In genomic region chr9:16085167-16085718, GRCh38 we compare ENCODE assay signal across 20 cellular contexts.
DNase-seq lines count a peak whose midpoint lies in the region; ATAC-seq, FAIRE-seq and TF ChIP-seq lines count a peak whose summit lies in the region.
"Had no signal": no experiment of that assay in that cellular context is flagged by ENCODE, and none has a peak within 500 bp of the region (broad histone marks: within the 10 kb centered on the region; RNA-seq: fewer than 3 reads in every experiment).

No MANE protein-coding gene starts in this region.

- H3K9me3 ChIP-seq in right lobe of liver = no peaks in the 10 kb centered on the region
- no peaks in the 10 kb centered on the region for H3K9me3 ChIP-seq in HepG2 (ENCODE audit: low read length)
- H3K9me3 ChIP-seq: Caco-2 had no signal

- FAIRE-seq in HepG2 (lab: Jason Lieb, UNC) (no peak), urothelium cell line (lab: Jason Lieb, UNC) (no peak)
- FAIRE-seq: A549, GM12878 had no signal

- H3K27me3 ChIP-seq in right lobe of liver (no peaks in the 10 kb centered on the region), HepG2 (ENCODE audit: control insufficient read depth in 1 of 2, insufficient read depth in 2 of 2, low read length in 2 of 2) (no peaks in the 10 kb centered on the region)

- DNase-seq in right lobe of liver (no peak), HepG2 (ENCODE audit: low spot score) (no peak), left lobe of liver (ENCODE audit: low spot score) (no peak), progenitor cell of endocrine pancreas (ENCODE audit: low spot score, unreplicated experiment) (no peak), urothelium cell line (ENCODE audit: low spot score) (no peak), NCI-H1092 treated with DMSO at 0.1 percent for 48 hours (lab: John Stamatoyannopoulos, UW) (no peak), activated gamma-delta T cell (lab: John Stamatoyannopoulos, UW) (no peak)
- DNase-seq: Caco-2; CD4-positive, alpha-beta T cell; GF-D8; Kasumi-1; MM.1S; NCI-H1092; NCI-H2081; NCI-H2171 treated with DMSO at 0.1 percent for 48 hours; NCI-H446 treated with DMSO at 0.1 percent for 48 hours; NCI-H69 had no signal

- CTCF ChIA-PET in HepG2 (lab: Yijun Ruan, JAX; ENCODE audit: low intra/inter-chr PET ratio, low total read pairs) = no interaction called here

- TF ChIP-seq EP300 in HepG2 (IDR thresholded peaks at IDR 0.05; ENCODE audit: low read depth in 2 of 2, low read length in 2 of 2) = no peak
- no peak for TF ChIP-seq EP300 in HepG2 (CRISPR knock-in tag; IDR thresholded peaks at IDR 0.05; ENCODE audit: borderline replicate concordance)

- peaks cover 1% of the 10 kb centered on the region for H3K4me1 Mint-ChIP-seq in progenitor cell of endocrine pancreas (ENCODE audit: low read depth)

- H3K9ac ChIP-seq in HepG2 (ENCODE audit: insufficient read depth, low read depth, low read length) = no peak overlapping the region

- no peaks in the 10 kb centered on the region for H3K36me3 ChIP-seq in right lobe of liver
- H3K36me3 ChIP-seq in HepG2 (replicated peaks in 1 of 2; ENCODE audit: control insufficient read depth in 1 of 2, insufficient read depth in 2 of 2, low read length in 2 of 2) = no peaks in the 10 kb centered on the region

- in situ Hi-C loops in HepG2 (cut with HindIII; ENCODE audit: extremely low pct_ligation_motif_present, low pct_unique_long_range_greater_than_20kb) = no loop called here

- no TSS peak for BruUV-seq in HepG2 (replicated peaks; lab: Mats Ljungman, UMichigan)

- TF ChIP-seq POLR2A in right lobe of liver (IDR thresholded peaks at IDR 0.05) (no peak), HepG2 (IDR thresholded peaks at IDR 0.05; ENCODE audit: insufficient read depth in 1 of 2, low read depth in 2 of 2, low read length in 2 of 2) (no peak)

- peaks cover 5% of the 10 kb centered on the region for H3K36me3 Mint-ChIP-seq in progenitor cell of endocrine pancreas (ENCODE audit: insufficient read depth)

- H3K27ac Mint-ChIP-seq in progenitor cell of endocrine pancreas = peak overlapping the region; percentile 42
- H3K27ac Mint-ChIP-seq: CD4-positive, alpha-beta T cell had no signal

- H4K20me1 ChIP-seq in HepG2 (ENCODE audit: insufficient read depth, low read length) = no peaks in the 10 kb centered on the region

- H3K4me1 ChIP-seq in right lobe of liver (no peaks in the 10 kb centered on the region), HepG2 (ENCODE audit: insufficient read depth, low read length) (no peaks in the 10 kb centered on the region)
- H3K4me1 ChIP-seq: A549, Caco-2 had no signal

- no peak overlapping the region for H3K27ac ChIP-seq in right lobe of liver
- no peak overlapping the region for H3K27ac ChIP-seq in HepG2 (ENCODE audit: extremely low read length, insufficient read depth, low read length)
- H3K27ac ChIP-seq: A549 had no signal

- no peaks in the 10 kb centered on the region for H3K27me3 Mint-ChIP-seq in progenitor cell of endocrine pancreas
- H3K27me3 Mint-ChIP-seq: CD4-positive, alpha-beta T cell had no signal

- TF ChIP-seq RAD21 in HepG2 (CRISPR knock-in tag; IDR thresholded peaks at IDR 0.05) = no peak

- 69% methylated on average over 3 of the region's 5 CpGs for WGBS in right lobe of liver (ENCODE audit: insufficient coverage, low coverage, low lambda C conversion rate, missing lambda C conversion rate)
- WGBS in HepG2 (ENCODE audit: low lambda C conversion rate) = 0% methylated on average over 2 of the region's 5 CpGs

- H3K79me2 ChIP-seq in HepG2 (ENCODE audit: insufficient read depth, low read length) = no peaks in the 10 kb centered on the region

- no peak overlapping the region for H3K4me3 Mint-ChIP-seq in progenitor cell of endocrine pancreas (ENCODE audit: low read depth)
- H3K4me3 Mint-ChIP-seq: CD4-positive, alpha-beta T cell had no signal

- H3K4me2 ChIP-seq in HepG2 (ENCODE audit: low read depth, low read length) = no peak overlapping the region
- H3K4me2 ChIP-seq: A549 had no signal

- peaks cover 21% of the 10 kb centered on the region for H3K9me3 Mint-ChIP-seq in progenitor cell of endocrine pancreas (ENCODE audit: low read depth)

- H3K4me3 ChIP-seq in right lobe of liver (no peak overlapping the region), HepG2 (replicated peaks in 1 of 3; ENCODE audit: insufficient read depth in 1 of 3, low read depth in 2 of 3, low read length in 3 of 3) (no peak overlapping the region)
- H3K4me3 ChIP-seq: A549, GM12878 had no signal

- ATAC-seq in right lobe of liver (peak; percentile 35 to 76 (median 60)), HepG2 (no peak), left lobe of liver (peak; percentile 43)
- ATAC-seq: A549, GM12878, Panc1 had no signal

- POLR2A ChIA-PET in HepG2 (lab: Yijun Ruan, JAX) = no interaction called here

- TF ChIP-seq CTCF in right lobe of liver (IDR thresholded peaks at IDR 0.05) (no peak), HepG2 (CRISPR knock-in tag; IDR thresholded peaks at IDR 0.05) (no peak), progenitor cell of endocrine pancreas (IDR thresholded peaks at IDR 0.05; ENCODE audit: unreplicated experiment) (no peak)

- intact Hi-C loops in right lobe of liver (cut with DNase I) (no loop called here), HepG2 (cut with micrococcal nuclease; ENCODE audit: unreplicated experiment) (no loop called here)

- H2AFZ ChIP-seq in HepG2 (ENCODE audit: low read length) = no peak overlapping the region

TF ChIP-seq in HepG2, 621 proteins besides CTCF, POLR2A, EP300 and RAD21:
- TF ChIP-seq ZNF234 (CRISPR knock-in tag; conservative IDR thresholded peaks at IDR 0.05) (no peak), ZNF331 (CRISPR knock-in tag; IDR thresholded peaks at IDR 0.05) (no peak), ZNF672 (CRISPR knock-in tag; IDR thresholded peaks at IDR 0.05) (no peak), ZNF713 (CRISPR knock-in tag; IDR thresholded peaks at IDR 0.05) (no peak), ZNF451 (CRISPR knock-in tag; IDR thresholded peaks at IDR 0.05) (no peak), IRF2 (CRISPR knock-in tag; IDR thresholded peaks at IDR 0.05) (no peak), ZNF34 (CRISPR knock-in tag; IDR thresholded peaks at IDR 0.05; ENCODE audit: borderline replicate concordance) (no peak), MIXL1 (CRISPR knock-in tag; IDR thresholded peaks at IDR 0.05) (no peak), NFKB2 (CRISPR knock-in tag; IDR thresholded peaks at IDR 0.05; ENCODE audit: borderline replicate concordance) (no peak), DZIP1 (CRISPR knock-in tag; IDR thresholded peaks at IDR 0.05) (no peak), ZNF337 (CRISPR knock-in tag; IDR thresholded peaks at IDR 0.05; ENCODE audit: borderline replicate concordance, low read depth) (no peak), CREBL2 (CRISPR knock-in tag; IDR thresholded peaks at IDR 0.05; ENCODE audit: borderline replicate concordance) (no peak), ZSCAN29 (CRISPR knock-in tag; conservative IDR thresholded peaks at IDR 0.05) (no peak), MLX (CRISPR knock-in tag; IDR thresholded peaks at IDR 0.05) (no peak), ZNF720 (CRISPR knock-in tag; IDR thresholded peaks at IDR 0.05) (no peak), ZFYVE20 (CRISPR knock-in tag; IDR thresholded peaks at IDR 0.05; ENCODE audit: borderline replicate concordance, low read depth) (no peak), GPN1 (CRISPR knock-in tag; IDR thresholded peaks at IDR 0.05; ENCODE audit: borderline replicate concordance) (no peak), TP53 (CRISPR knock-in tag; conservative IDR thresholded peaks at IDR 0.05) (no peak), ZNF710 (CRISPR knock-in tag; IDR thresholded peaks at IDR 0.05; ENCODE audit: borderline replicate concordance) (no peak)
